Comparison of ENCODE assay signal across 14 cellular contexts in the genomic region with DNA sequence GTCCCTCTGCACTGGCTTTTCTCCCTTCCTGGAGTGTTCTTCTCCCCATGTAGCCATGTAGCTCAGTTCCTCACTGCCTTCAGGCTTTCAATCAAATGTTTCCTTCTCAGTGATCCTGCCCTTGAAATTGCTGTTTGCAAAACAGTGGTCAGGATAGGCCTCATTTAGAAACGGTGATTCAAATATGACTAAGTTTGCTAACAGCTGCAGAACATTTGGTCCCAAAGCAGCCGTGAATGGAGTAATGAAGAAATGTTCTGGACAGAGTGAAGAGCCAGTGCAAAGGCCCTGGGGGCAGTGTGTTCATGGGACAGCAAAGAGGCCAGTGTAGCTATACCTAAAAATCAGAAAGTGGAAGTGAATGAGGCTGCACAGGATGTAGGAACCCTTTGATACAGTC.
DNase-seq lines count a peak whose midpoint lies in the region; ATAC-seq and TF ChIP-seq lines count a peak whose summit lies in the region.
"Had no signal": no experiment of that assay in that cellular context is flagged by ENCODE, and none has a peak within 500 bp of the region (broad histone marks: within the 10 kb centered on the region; RNA-seq: fewer than 3 reads in every experiment).

No MANE protein-coding gene starts in this region.

- no peak for ATAC-seq in HG03457 (IDR thresholded peaks at IDR 0.05; ENCODE audit: unreplicated experiment)
- ATAC-seq: activated CD8-positive, alpha-beta memory T cell treated with anti-CD3 and anti-CD28 coated beads, Interleukin-2, amount 10 ng/mL, durations not matched to agents 7 days and 5 days had no signal

- no peaks in the 10 kb centered on the region for H3K27me3 Mint-ChIP-seq in activated CD4-positive, alpha-beta memory T cell treated with anti-CD3 and anti-CD28 coated beads for 36 hours
- H3K27me3 Mint-ChIP-seq: activated CD8-positive, alpha-beta memory T cell treated with anti-CD3 and anti-CD28 coated beads, Interleukin-2, amount 10 ng/mL, durations not matched to agents 7 days and 5 days had no signal

- H3K9me3 Mint-ChIP-seq in activated CD4-positive, alpha-beta memory T cell treated with anti-CD3 and anti-CD28 coated beads for 36 hours, result no peaks in the 10 kb centered on the region
- H3K9me3 Mint-ChIP-seq: activated naive CD4-positive, alpha-beta T cell treated with anti-CD3 and anti-CD28 coated beads for 36 hours had no signal

- H3K4me3 Mint-ChIP-seq in activated CD4-positive, alpha-beta memory T cell treated with anti-CD3 and anti-CD28 coated beads for 36 hours, result no peak overlapping the region
- H3K4me3 Mint-ChIP-seq: activated CD8-positive, alpha-beta memory T cell treated with anti-CD3 and anti-CD28 coated beads, Interleukin-2, amount 10 ng/mL, durations not matched to agents 7 days and 5 days; activated naive CD4-positive, alpha-beta T cell treated with anti-CD3 and anti-CD28 coated beads for 36 hours had no signal

- H3K4me3 ChIP-seq in AG10803 (ENCODE audit: low read length) (no peak overlapping the region), coronary artery (peak overlapping the region; percentile 2)
- H3K4me3 ChIP-seq: esophagus squamous epithelium had no signal

- no peaks in the 10 kb centered on the region for H3K36me3 Mint-ChIP-seq in activated CD4-positive, alpha-beta memory T cell treated with anti-CD3 and anti-CD28 coated beads for 36 hours
- H3K36me3 Mint-ChIP-seq: activated CD8-positive, alpha-beta memory T cell treated with anti-CD3 and anti-CD28 coated beads, Interleukin-2, amount 10 ng/mL, durations not matched to agents 7 days and 5 days had no signal

- H3K27ac ChIP-seq in coronary artery, result peak overlapping the region; percentile 55 to 79
- H3K27ac ChIP-seq: parathyroid adenoma had no signal

- intact Hi-C loops in activated CD4-positive, alpha-beta memory T cell treated with anti-CD3 and anti-CD28 coated beads for 36 hours (cut with micrococcal nuclease), result no loop called here

- CTCF ChIA-PET in activated CD4-positive, alpha-beta memory T cell treated with anti-CD3 and anti-CD28 coated beads for 36 hours (lab: Charles Lee), result no interaction called here

- TF ChIP-seq CTCF in AG10803 (conservative IDR thresholded peaks at IDR 0.05; ENCODE audit: low read length), result no peak
- no peak for TF ChIP-seq CTCF in coronary artery (IDR thresholded peaks at IDR 0.05)

- DNase-seq in AG10803 (ENCODE audit: low read depth), result peak; percentile 76
- peak; percentile 96 for DNase-seq in LHCN-M2 (ENCODE audit: low read depth)
- no peak for DNase-seq in coronary artery (ENCODE audit: low spot score)
- DNase-seq in kidney tubule cell (ENCODE audit: low spot score), result peak; percentile 60
- no peak for DNase-seq in activated CD4-positive, alpha-beta memory T cell treated with anti-CD3 and anti-CD28 coated beads for 36 hours
- DNase-seq in NCI-H226, result no peak
- no peak for DNase-seq in amniotic stem cell (lab: John Stamatoyannopoulos, UW)
- DNase-seq: activated CD8-positive, alpha-beta memory T cell treated with anti-CD3 and anti-CD28 coated beads, Interleukin-2, amount 10 ng/mL, durations not matched to agents 7 days and 5 days; activated naive CD4-positive, alpha-beta T cell treated with anti-CD3 and anti-CD28 coated beads for 36 hours; esophagus squamous epithelium; NCI-H1694; NCI-H82 had no signal

- POLR2A ChIA-PET in activated CD4-positive, alpha-beta memory T cell treated with anti-CD3 and anti-CD28 coated beads for 36 hours (lab: Charles Lee), result no interaction called here

- H3K27ac Mint-ChIP-seq in activated CD4-positive, alpha-beta memory T cell treated with anti-CD3 and anti-CD28 coated beads for 36 hours, result no peak overlapping the region
- H3K27ac Mint-ChIP-seq: activated CD8-positive, alpha-beta memory T cell treated with anti-CD3 and anti-CD28 coated beads, Interleukin-2, amount 10 ng/mL, durations not matched to agents 7 days and 5 days; activated naive CD4-positive, alpha-beta T cell treated with anti-CD3 and anti-CD28 coated beads for 36 hours had no signal

- no peaks in the 10 kb centered on the region for H3K4me1 Mint-ChIP-seq in activated CD4-positive, alpha-beta memory T cell treated with anti-CD3 and anti-CD28 coated beads for 36 hours (ENCODE audit: low read depth)
- H3K4me1 Mint-ChIP-seq: activated CD8-positive, alpha-beta memory T cell treated with anti-CD3 and anti-CD28 coated beads, Interleukin-2, amount 10 ng/mL, durations not matched to agents 7 days and 5 days had no signal

Comparison
In these comparisons a context has a peak if more than half of its experiments do, and no peak if none do; other contexts are left out.
1. DNase-seq: peak in AG10803 (single experiment), LHCN-M2 (single experiment) and kidney tubule cell (single experiment); none in coronary artery (single experiment), activated CD4-positive, alpha-beta memory T cell treated with anti-CD3 and anti-CD28 coated beads for 36 hours (single experiment), NCI-H226 (single experiment) and amniotic stem cell (single experiment).